Comparison of ENCODE assay signal across 8 cellular contexts in the genomic region with DNA sequence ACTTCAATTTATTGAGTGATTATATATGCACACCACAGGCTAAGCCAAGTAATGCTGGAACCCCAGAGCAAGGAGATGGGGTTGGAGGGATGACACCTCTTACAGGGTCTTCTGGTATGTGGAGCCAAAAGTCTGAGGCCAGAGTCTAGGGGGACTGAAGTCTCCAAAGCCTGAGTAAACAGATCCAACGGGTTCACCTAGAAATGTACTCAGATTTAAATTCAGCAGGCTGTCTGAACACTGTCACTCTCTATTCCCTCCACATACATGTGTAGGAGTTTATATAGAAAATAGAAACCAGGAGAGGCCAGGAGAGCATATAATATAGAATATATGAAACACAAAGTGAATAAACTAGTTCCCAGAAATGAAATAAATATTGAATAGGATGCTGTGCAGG.
"Had no signal": no experiment of that assay in that cellular context is flagged by ENCODE, and none has a peak within 500 bp of the region (broad histone marks: within the 10 kb centered on the region; RNA-seq: fewer than 3 reads in every experiment).

No MANE protein-coding gene starts in this region.

- DNase-seq: GDM1, GF-D8 had no signal

- ATAC-seq: GM12878 had no signal

- FAIRE-seq: G401.6, GM12878, GM12891, GM12892, GM18507, GM19239 had no signal

- H3K4me3 ChIP-seq: GM12878 had no signal
